In genomic region chr1:119275145-119275929, GRCh38 we compare ENCODE assay signal across 8 cellular contexts.
A peak's percentile ranks its signal among the peaks of the same experiment; 100 is the strongest.
DNase-seq lines count a peak whose midpoint lies in the region; ATAC-seq and TF ChIP-seq lines count a peak whose summit lies in the region.

No MANE protein-coding gene starts in this region.

- CTCF ChIA-PET in Caco-2 (lab: Charles Lee) = interaction anchor here (0.7 to 1.0 kb wide), 4 partner anchors 19 to 117 kb away, joined by 3 to 5 read pairs (median 4); no protein-coding TSS in a partner anchor

- H3K36me3 Mint-ChIP-seq in Caco-2 (ENCODE audit: insufficient read depth, unreplicated experiment) = no peaks in the 10 kb centered on the region

- no peaks in the 10 kb centered on the region for H3K9me3 Mint-ChIP-seq in Caco-2 (ENCODE audit: unreplicated experiment)
- no peaks in the 10 kb centered on the region for H3K9me3 Mint-ChIP-seq in stimulated activated naive CD8-positive, alpha-beta T cell treated with anti-CD3 and anti-CD28 coated beads, Interleukin-15, amount 100 ng/mL, for 72 hours

- peak; percentile 75 for ATAC-seq in GM19397 (IDR thresholded peaks at IDR 0.05; ENCODE audit: unreplicated experiment)
- peak; percentile 72 for ATAC-seq in stimulated activated naive CD8-positive, alpha-beta T cell treated with anti-CD3 and anti-CD28 coated beads, Interleukin-15, amount 100 ng/mL, for 72 hours
- ATAC-seq in GM21367 (IDR thresholded peaks at IDR 0.05; ENCODE audit: unreplicated experiment) = no peak

- H3K4me1 ChIP-seq in Caco-2 = peaks cover 7% of the 10 kb centered on the region; the same call in 1 of the 2 replicates

- DNase-seq in Caco-2 (peak; percentile 37 to 39), LHCN-M2 (ENCODE audit: low read depth) (peak; percentile 63), SK-MEL-5 (ENCODE audit: low read depth, low spot score) (peak; percentile 87), brain microvascular endothelial cell (peak; percentile 66), left kidney (ENCODE audit: low read depth, low spot score) (peak; percentile 71)
- peak; percentile 33 to 36 for DNase-seq in stimulated activated naive CD8-positive, alpha-beta T cell treated with anti-CD3 and anti-CD28 coated beads, Interleukin-15, amount 100 ng/mL, for 72 hours

- H3K27me3 Mint-ChIP-seq in Caco-2 (ENCODE audit: insufficient read depth, unreplicated experiment) = no peaks in the 10 kb centered on the region
- peaks cover 28% of the 10 kb centered on the region for H3K27me3 Mint-ChIP-seq in stimulated activated naive CD8-positive, alpha-beta T cell treated with anti-CD3 and anti-CD28 coated beads, Interleukin-15, amount 100 ng/mL, for 72 hours

- H3K27ac ChIP-seq in brain microvascular endothelial cell = no peak overlapping the region

- POLR2A ChIA-PET in Caco-2 (lab: Charles Lee) = no interaction called here

- no peaks in the 10 kb centered on the region for H3K9me3 ChIP-seq in Caco-2

- no peak overlapping the region for H3K27ac Mint-ChIP-seq in Caco-2 (ENCODE audit: unreplicated experiment)
- no peak overlapping the region for H3K27ac Mint-ChIP-seq in stimulated activated naive CD8-positive, alpha-beta T cell treated with anti-CD3 and anti-CD28 coated beads, Interleukin-15, amount 100 ng/mL, for 72 hours

- H3K36me3 ChIP-seq in Caco-2 (ENCODE audit: control insufficient read depth, insufficient read depth, low read length) = no peaks in the 10 kb centered on the region
- no peaks in the 10 kb centered on the region for H3K36me3 ChIP-seq in brain microvascular endothelial cell (replicated peaks)

- no TSS peak for BruUV-seq in Caco-2 (replicated peaks; lab: Mats Ljungman, UMichigan)

- in situ Hi-C loops in SK-MEL-5 (cut with HindIII; ENCODE audit: low pct_unique_long_range_greater_than_20kb, low sequenced_read_pairs) (no loop called here), brain microvascular endothelial cell (cut with HindIII; ENCODE audit: low pct_ligation_motif_present, low sequenced_read_pairs) (no loop called here)

- H3K4me1 Mint-ChIP-seq in Caco-2 (ENCODE audit: low read depth, unreplicated experiment) = no peaks in the 10 kb centered on the region
- H3K4me1 Mint-ChIP-seq in stimulated activated naive CD8-positive, alpha-beta T cell treated with anti-CD3 and anti-CD28 coated beads, Interleukin-15, amount 100 ng/mL, for 72 hours = no peaks in the 10 kb centered on the region

- intact Hi-C loops in Caco-2 (cut with micrococcal nuclease; ENCODE audit: unreplicated experiment) = loop anchor here (1.0 to 10.0 kb wide), 3 partner anchors 92 to 271 kb away; partner anchors contain the start of gene WARS2

- H3K4me3 ChIP-seq in Caco-2 (ENCODE audit: low read depth, low read length) (no peak overlapping the region), brain microvascular endothelial cell (ENCODE audit: low read depth, low read length) (no peak overlapping the region)

- H3K4me3 Mint-ChIP-seq in Caco-2 (ENCODE audit: unreplicated experiment) = no peak overlapping the region
- H3K4me3 Mint-ChIP-seq in stimulated activated naive CD8-positive, alpha-beta T cell treated with anti-CD3 and anti-CD28 coated beads, Interleukin-15, amount 100 ng/mL, for 72 hours = no peak overlapping the region

- no peaks in the 10 kb centered on the region for H3K27me3 ChIP-seq in Caco-2 (replicated peaks; ENCODE audit: control insufficient read depth, insufficient read depth, low read length)
- H3K27me3 ChIP-seq in brain microvascular endothelial cell (replicated peaks) = no peaks in the 10 kb centered on the region

- peak; percentile 49 to 66 for TF ChIP-seq CTCF in Caco-2 (IDR thresholded peaks at IDR 0.05; ENCODE audit: insufficient read depth in 1 of 2, low read depth in 1 of 2, low read length in 1 of 2, severe bottlenecking in 1 of 2, unreplicated experiment in 1 of 2)
- TF ChIP-seq CTCF in brain microvascular endothelial cell (IDR thresholded peaks at IDR 0.05; ENCODE audit: low read depth, low read length, missing control alignments) = peak; percentile 95

Comparison
In these comparisons a context has a peak if more than half of its experiments do, and no peak if none do; other contexts are left out.
1. DNase-seq: peak in every context shown above with its lines; median percentile 87 in SK-MEL-5; 71 in left kidney; 66 in brain microvascular endothelial cell; 63 in LHCN-M2; 38 in Caco-2; 34 in stimulated activated naive CD8-positive, alpha-beta T cell treated with anti-CD3 and anti-CD28 coated beads, Interleukin-15, amount 100 ng/mL, for 72 hours.